In the genomic region with DNA sequence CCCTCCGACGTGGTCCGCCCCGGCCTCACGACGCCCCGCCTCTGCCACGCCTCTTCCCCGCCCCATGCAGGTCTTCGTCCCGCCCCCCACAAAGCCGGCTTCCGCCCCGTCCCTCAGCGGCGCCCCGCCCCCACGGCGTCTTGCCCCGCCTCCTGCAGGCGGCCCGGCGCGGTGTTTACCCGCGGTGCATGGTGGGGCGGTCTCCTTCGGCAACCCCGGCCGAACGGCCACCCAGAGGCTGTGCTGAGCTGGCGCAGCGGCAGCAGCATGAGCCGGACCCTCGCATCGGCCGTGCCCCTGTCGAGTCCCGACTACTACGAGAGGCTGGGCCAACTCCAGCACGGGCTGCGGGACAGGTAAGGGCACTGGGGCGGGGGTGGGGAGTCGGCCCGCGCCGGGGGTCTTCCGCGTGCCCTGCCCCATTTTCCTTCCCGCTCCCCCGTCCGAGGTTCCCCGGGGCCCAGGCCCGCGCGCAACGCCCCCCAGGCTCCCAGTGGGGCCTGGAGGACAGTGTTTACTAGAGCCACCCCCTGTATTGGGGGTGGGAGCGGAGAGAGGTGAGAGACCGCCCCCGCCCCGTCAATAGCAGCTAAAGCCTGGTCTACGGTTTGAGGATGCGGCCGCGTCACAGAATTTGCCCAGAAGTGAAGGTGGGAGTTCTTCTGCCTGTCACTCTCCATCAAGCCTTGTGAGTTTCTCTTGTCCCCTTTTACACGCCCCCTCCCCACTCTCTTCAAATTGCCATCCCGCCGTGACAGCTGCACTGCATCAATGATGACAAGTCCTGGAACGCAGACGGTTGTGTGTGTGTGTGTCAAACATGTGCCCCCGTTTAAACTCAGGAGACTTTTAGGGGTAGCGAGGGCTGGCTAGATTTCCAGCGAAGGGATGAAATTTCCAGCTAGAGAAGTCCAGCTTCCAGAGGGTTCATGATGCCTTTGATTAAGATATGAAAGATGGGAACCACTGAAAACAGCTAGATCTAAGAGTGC, we compare ENCODE assay signal across 8 cellular contexts. TPM values are rescaled to one million over a fixed set of nuclear protein-coding genes. Genes with fewer than 3 reads are reported as not detected.
DNase-seq lines count a peak whose midpoint lies in the region; ATAC-seq, FAIRE-seq and TF ChIP-seq lines count a peak whose summit lies in the region.

A gene with protein sequence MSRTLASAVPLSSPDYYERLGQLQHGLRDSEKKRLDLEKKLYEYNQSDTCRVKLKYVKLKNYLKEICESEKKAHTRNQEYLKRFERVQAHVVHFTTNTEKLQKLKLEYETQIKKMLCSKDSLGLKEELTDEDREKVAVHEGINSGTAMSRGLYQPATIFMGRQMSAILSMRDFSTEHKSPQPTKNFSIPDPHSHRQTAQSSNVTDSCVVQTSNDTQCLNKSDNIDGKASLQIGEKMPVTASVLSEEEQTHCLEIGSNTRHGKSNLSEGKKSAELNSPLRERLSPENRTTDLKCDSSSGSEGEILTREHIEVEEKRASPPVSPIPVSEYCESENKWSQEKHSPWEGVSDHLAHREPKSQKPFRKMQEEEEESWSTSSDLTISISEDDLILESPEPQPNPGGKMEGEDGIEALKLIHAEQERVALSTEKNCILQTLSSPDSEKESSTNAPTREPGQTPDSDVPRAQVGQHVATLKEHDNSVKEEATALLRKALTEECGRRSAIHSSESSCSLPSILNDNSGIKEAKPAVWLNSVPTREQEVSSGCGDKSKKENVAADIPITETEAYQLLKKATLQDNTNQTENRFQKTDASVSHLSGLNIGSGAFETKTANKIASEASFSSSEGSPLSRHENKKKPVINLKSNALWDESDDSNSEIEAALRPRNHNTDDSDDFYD (plus strand): TSS at position 234 of the 992 bp plus-strand sequence. CDS start 34 bp downstream, at position 268.

- H3K4me3 ChIP-seq in RWPE2 (ENCODE audit: severe bottlenecking) (peak within 1 kb of the TSS; percentile 71), fibroblast of the aortic adventitia (ENCODE audit: low read depth, low read length) (peak within 1 kb of the TSS; percentile 86), stomach smooth muscle (ENCODE audit: low read length in 2 of 2) (peak within 1 kb of the TSS; percentile 83 to 98)

- H3K27me3 Mint-ChIP-seq in neural crest cell (ENCODE audit: low read depth) = peaks cover 2% of the 10 kb centered on the region

- peak; percentile 97 for ATAC-seq in RWPE2 (ENCODE audit: low read depth)

- H3K4me1 ChIP-seq in ES-I3 (ENCODE audit: insufficient read depth, low read length) = peaks cover 5% of the 10 kb centered on the region; the same call in 1 of the 2 replicates
- H3K4me1 ChIP-seq in RWPE2 (ENCODE audit: insufficient read depth, poor library complexity, severe bottlenecking) = no peaks in the 10 kb centered on the region
- H3K4me1 ChIP-seq in stomach smooth muscle (ENCODE audit: control insufficient read depth, insufficient read depth, low read length) = peaks cover 4% of the 10 kb centered on the region

- no peaks in the 10 kb centered on the region for H3K9me3 Mint-ChIP-seq in neural crest cell

- peak; percentile 20 for TF ChIP-seq CTCF in RWPE2 (IDR thresholded peaks at IDR 0.05; ENCODE audit: poor library complexity, severe bottlenecking)
- TF ChIP-seq CTCF in fibroblast of the aortic adventitia (IDR thresholded peaks at IDR 0.05; ENCODE audit: insufficient read depth, low read length) = peak; percentile 51
- TF ChIP-seq CTCF in neural crest cell (conservative IDR thresholded peaks at IDR 0.05) = peak; percentile 54

- H3K4me3 Mint-ChIP-seq in neural crest cell = peak within 1 kb of the TSS; percentile 88

- H3K27me3 ChIP-seq in RWPE2 (ENCODE audit: insufficient read depth, poor library complexity, severe bottlenecking) = no peaks in the 10 kb centered on the region
- no peaks in the 10 kb centered on the region for H3K27me3 ChIP-seq in stomach smooth muscle (ENCODE audit: control insufficient read depth in 1 of 2, insufficient read depth in 2 of 2, low read length in 2 of 2)

- H3K36me3 ChIP-seq in ES-I3 (ENCODE audit: insufficient read depth, low read length) = no peaks in the 10 kb centered on the region; the same call in 1 of the 2 replicates
- no peaks in the 10 kb centered on the region for H3K36me3 ChIP-seq in RWPE2 (ENCODE audit: low read depth)
- peaks cover 0 to 4% of the 10 kb centered on the region in 2 donors for H3K36me3 ChIP-seq in stomach smooth muscle (ENCODE audit: control insufficient read depth in 2 of 2, insufficient read depth in 2 of 2, low read length in 2 of 2)

- peaks cover 22% of the 10 kb centered on the region for H3K4me1 Mint-ChIP-seq in neural crest cell

- TF ChIP-seq POLR2A in H54 (IDR thresholded peaks at IDR 0.05; ENCODE audit: low read depth, low read length) = peak; percentile 99

- H3K9ac ChIP-seq in ES-I3 (ENCODE audit: low read depth, low read length) (peak within 1 kb of the TSS; percentile 79), stomach smooth muscle (ENCODE audit: low read length in 2 of 2) (peak within 1 kb of the TSS; percentile 76 to 90)

- H3K9me3 ChIP-seq in ES-I3 (ENCODE audit: control insufficient read depth, insufficient read depth, low read length) (no peaks in the 10 kb centered on the region), RWPE2 (ENCODE audit: severe bottlenecking) (no peaks in the 10 kb centered on the region), stomach smooth muscle (ENCODE audit: control insufficient read depth in 2 of 2, low read length in 2 of 2) (no peaks in the 10 kb centered on the region)

- H3K36me3 Mint-ChIP-seq in neural crest cell (ENCODE audit: low read depth) = no peaks in the 10 kb centered on the region

- H3K27ac ChIP-seq in RWPE2 (ENCODE audit: poor library complexity, severe bottlenecking) (no peak within 1 kb of the TSS), stomach smooth muscle (ENCODE audit: low read length) (peak within 1 kb of the TSS; percentile 58)

- DNase-seq in H54 (ENCODE audit: insufficient read length, low spot score) = peak; percentile 82
- peak; percentile 96 for DNase-seq in LoVo (ENCODE audit: low spot score)
- DNase-seq in RWPE2 (ENCODE audit: low spot score) = peak; percentile 95
- DNase-seq in activated effector memory CD4-positive, alpha-beta T cell treated with Interleukin-2 at 50 U/mL for 16 hours = peak; percentile 96
- DNase-seq in fibroblast of the aortic adventitia (ENCODE audit: low read depth) = peak; percentile 90
- peak; percentile 99 for DNase-seq in neural crest cell (ENCODE audit: low read depth, low spot score)

- FAIRE-seq in H54 (lab: Jason Lieb, UNC) = peak; percentile 27

- H3K27ac Mint-ChIP-seq in neural crest cell (ENCODE audit: unreplicated experiment) = no peak within 1 kb of the TSS

RNA-seq across cellular contexts. Expression of the gene that starts here (rescaled TPM):
- total RNA-seq in fibroblast of the aortic adventitia (ENCODE audit: low replicate concordance) (19.4 and 55.3 TPM in 2 replicates), neural crest cell (11.0 and 15.0 TPM in 2 replicates)
